Comparison of ENCODE assay signal across 7 cellular contexts in the genomic region with DNA sequence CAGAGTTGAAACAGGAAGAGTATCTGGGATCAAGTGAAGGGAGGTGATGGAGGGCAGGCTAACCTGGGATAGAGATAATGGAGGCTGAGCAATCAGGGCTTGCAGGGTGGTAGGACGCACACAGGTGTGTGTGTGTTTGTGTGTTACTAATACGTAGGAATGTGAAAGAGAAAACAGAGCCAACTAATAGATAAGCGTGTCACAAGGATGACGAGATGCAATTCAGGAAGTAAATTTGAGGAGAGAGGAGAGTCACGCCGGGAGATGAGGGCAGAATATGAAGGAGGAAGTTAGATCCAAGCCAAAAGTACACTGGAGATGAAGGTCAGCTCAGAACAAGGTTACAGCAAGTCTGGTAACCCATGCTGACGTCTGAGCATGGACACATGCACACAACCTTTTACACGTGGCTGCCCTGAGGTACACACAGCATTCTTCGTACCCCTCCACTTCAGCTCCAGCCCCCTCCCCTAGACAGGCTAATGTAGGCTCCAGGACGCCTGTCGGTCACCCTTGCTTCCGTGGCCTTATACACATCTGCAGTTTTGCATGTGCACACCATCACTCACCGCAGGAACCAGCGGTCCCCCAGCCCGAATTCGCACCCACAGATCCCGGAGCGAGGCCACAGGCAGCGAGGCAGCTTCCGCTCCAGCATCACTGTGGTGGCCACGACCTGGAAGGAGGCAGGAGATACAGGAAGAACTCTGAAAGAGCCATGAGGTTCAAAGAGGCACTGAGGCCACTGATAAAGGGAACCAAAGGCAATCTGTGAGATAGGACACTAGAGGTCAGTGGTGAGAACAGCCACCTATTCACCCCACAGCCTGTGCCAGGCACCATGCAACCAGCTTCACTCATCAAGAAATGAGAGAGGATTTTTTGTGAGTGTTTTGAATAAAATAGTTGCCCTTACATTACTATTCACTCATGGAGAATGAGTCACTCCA. TPM values are rescaled to one million over a fixed set of nuclear protein-coding genes. Genes with fewer than 3 reads are reported as not detected.
DNase-seq lines count a peak whose midpoint lies in the region; ATAC-seq and TF ChIP-seq lines count a peak whose summit lies in the region.
"Had no signal": no experiment of that assay in that cellular context is flagged by ENCODE, and none has a peak within 500 bp of the region (broad histone marks: within the 10 kb centered on the region; RNA-seq: fewer than 3 reads in every experiment).

No MANE protein-coding gene starts in this region.

- no peaks in the 10 kb centered on the region for H3K36me3 ChIP-seq in body of pancreas (replicated peaks in 1 of 2; ENCODE audit: insufficient read depth in 1 of 2, low read depth in 2 of 2)

- peak; percentile 40 to 77 (median 47) for DNase-seq in body of pancreas
- peak; percentile 2 for DNase-seq in retinal pigment epithelial cell (ENCODE audit: low read depth)
- DNase-seq in NCI-H146 (lab: John Stamatoyannopoulos, UW), result no peak
- no peak for DNase-seq in hippocampal formation (lab: John Stamatoyannopoulos, UW)
- DNase-seq: NCI-H1092 treated with DMSO at 0.1 percent for 48 hours had no signal

- no peaks in the 10 kb centered on the region for H3K27me3 ChIP-seq in body of pancreas

- ATAC-seq in HG03280 (IDR thresholded peaks at IDR 0.05; ENCODE audit: unreplicated experiment) (peak; percentile 48), body of pancreas (peak; percentile 82), GM18868 (IDR thresholded peaks at IDR 0.05; ENCODE audit: unreplicated experiment) (no peak)

- peak overlapping the region; percentile 59 to 91 (median 80) for H3K27ac ChIP-seq in body of pancreas

- TF ChIP-seq POLR2A in body of pancreas (IDR thresholded peaks at IDR 0.05), result peak in 2 of 3 donors; percentile 53 to 56

- peaks cover 54% of the 10 kb centered on the region for H3K4me1 ChIP-seq in body of pancreas

- WGBS in body of pancreas, 2 donors, result 37% methylated on average over 21 of the region's 21 CpGs

- H3K9me3 ChIP-seq in body of pancreas, result no peaks in the 10 kb centered on the region

- TF ChIP-seq CTCF in body of pancreas (IDR thresholded peaks at IDR 0.05) (peak in 5 of 7 experiments; percentile 13 to 40 (median 34)), retinal pigment epithelial cell (conservative IDR thresholded peaks at IDR 0.05; ENCODE audit: low read depth, low read length) (peak; percentile 7)

- H3K4me3 ChIP-seq in body of pancreas (no peak overlapping the region), retinal pigment epithelial cell (ENCODE audit: low read length) (no peak overlapping the region)

- intact Hi-C loops in body of pancreas (cut with DNase I), result no loop called here

RNA-seq across cellular contexts. Expression of a gene that starts 23.7 kb away (rescaled TPM):
- 100 to 1,000 TPM in 1 of 2 donors, 10 to 100 TPM in 1; 61.7 to 110 TPM for total RNA-seq in body of pancreas

RNA-seq across cellular contexts. Expression of a gene that starts 24.4 kb away (rescaled TPM):
- total RNA-seq in body of pancreas, result not detected

RNA-seq across cellular contexts. Expression of a gene that starts 30.1 kb away (rescaled TPM):
- total RNA-seq in body of pancreas, result not detected

RNA-seq across cellular contexts. Expression of a gene that starts 53.0 kb away (rescaled TPM):
- total RNA-seq in body of pancreas, result under 1 TPM in 1 of 2 donors, not detected in 1; 0.33 TPM

RNA-seq across cellular contexts. Expression of a gene that starts 54.3 kb away (rescaled TPM):
- 10 to 100 TPM; 37.1 to 84.0 TPM for total RNA-seq in body of pancreas

Comparison
In these comparisons a context has a peak if more than half of its experiments do, and no peak if none do; other contexts are left out.
1. DNase-seq: peak in body of pancreas (4 of 4) and retinal pigment epithelial cell (single experiment); none in NCI-H146 (single experiment) and hippocampal formation (0 of 2).